ENCODE assay signal across 18 cellular contexts in the genomic region with DNA sequence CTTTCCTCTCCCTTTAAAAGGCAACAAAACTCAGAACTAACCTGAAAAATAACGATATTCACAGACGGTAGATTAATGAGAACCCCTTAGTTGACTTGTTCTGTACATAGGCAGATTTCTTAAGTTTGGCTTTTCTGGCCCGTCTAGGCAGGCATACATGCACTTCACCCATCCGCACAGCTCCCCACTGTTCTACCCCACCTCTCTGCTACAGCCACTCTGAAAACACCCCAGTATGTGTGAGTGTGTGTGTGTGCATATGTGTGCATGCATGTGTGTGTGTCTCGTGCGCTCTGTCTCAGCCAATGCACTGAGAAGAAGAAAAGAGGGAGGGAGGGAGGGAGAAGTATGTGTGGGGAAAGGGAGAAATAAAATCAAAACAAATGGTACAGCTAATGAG. TPM values are rescaled to one million over a fixed set of nuclear protein-coding genes. Genes with fewer than 3 reads are reported as not detected.
DNase-seq lines count a peak whose midpoint lies in the region; ATAC-seq, FAIRE-seq and TF ChIP-seq lines count a peak whose summit lies in the region.
"Had no signal": no experiment of that assay in that cellular context is flagged by ENCODE, and none has a peak within 500 bp of the region (broad histone marks: within the 10 kb centered on the region; RNA-seq: fewer than 3 reads in every experiment).

No MANE protein-coding gene starts in this region.

- H3K4me3 ChIP-seq in OCI-LY7 (ENCODE audit: low read depth, low read length, poor library complexity, severe bottlenecking): peak overlapping the region; percentile 77
- H3K4me3 ChIP-seq in tibial artery: no peak overlapping the region
- H3K4me3 ChIP-seq: K562, mucosa of descending colon, right lobe of liver had no signal

- peaks cover 60% of the 10 kb centered on the region for H3K4me1 ChIP-seq in OCI-LY7 (ENCODE audit: insufficient read depth, low read length, poor library complexity, severe bottlenecking)
- peaks cover 0 to 16% (median 5%) of the 10 kb centered on the region in 4 donors for H3K4me1 ChIP-seq in tibial artery

- H3K79me2 ChIP-seq in OCI-LY7 (ENCODE audit: insufficient read depth, low read depth, low read length): peaks cover 19% of the 10 kb centered on the region; the same call in 1 of the 2 replicates

- peak overlapping the region; percentile 46 for H2AFZ ChIP-seq in OCI-LY7 (ENCODE audit: low read length)

- intact Hi-C loops in OCI-LY7 (cut with micrococcal nuclease; ENCODE audit: unreplicated experiment): loop anchor here (2.0 to 5.0 kb wide), 3 partner anchors 29 to 621 kb away; no protein-coding TSS in a partner anchor
- intact Hi-C loops in tibial artery (cut with DNase I; ENCODE audit: low total_unique reads): no loop called here

- H3K36me3 ChIP-seq in OCI-LY7 (ENCODE audit: insufficient read depth, low read length) (no peaks in the 10 kb centered on the region), tibial artery (no peaks in the 10 kb centered on the region)
- H3K36me3 ChIP-seq: right lobe of liver had no signal

- FAIRE-seq in D721Med (lab: Jason Lieb, UNC): no peak
- FAIRE-seq: K562 had no signal

- no TSS peak for BruUV-seq in OCI-LY7 (replicated peaks; lab: Mats Ljungman, UMichigan)

- no peaks in the 10 kb centered on the region for H3K9me3 ChIP-seq in OCI-LY7 (ENCODE audit: low read length)
- H3K9me3 ChIP-seq in tibial artery: no peaks in the 10 kb centered on the region
- H3K9me3 ChIP-seq: mucosa of descending colon, right lobe of liver had no signal

- H3K9me2 ChIP-seq in OCI-LY7 (ENCODE audit: insufficient read depth, low read length): no peaks in the 10 kb centered on the region

- POLR2A ChIA-PET in OCI-LY7 (lab: Charles Lee): interaction anchor here (0.7 to 3.0 kb wide), 7 partner anchors 11 to 184 kb away, joined by 3 to 31 read pairs (median 5); no protein-coding TSS in a partner anchor

- CTCF ChIA-PET in OCI-LY7 (lab: Charles Lee; ENCODE audit: unreplicated experiment): no interaction called here

- peak; percentile 55 for DNase-seq in NCI-H1092 treated with DMSO at 0.1 percent for 48 hours (lab: John Stamatoyannopoulos, UW)
- no peak for DNase-seq in NCI-H1092 (lab: John Stamatoyannopoulos, UW)
- DNase-seq in OCI-LY7 (ENCODE audit: low spot score): no peak
- peak; percentile 2 for DNase-seq in middle frontal gyrus (ENCODE audit: extremely low spot score, low spot score)
- DNase-seq in tibial artery: no peak
- DNase-seq in D721Med (ENCODE audit: insufficient read length, low spot score): no peak
- DNase-seq in GOT3 (lab: John Stamatoyannopoulos, UW): no peak
- DNase-seq: activated CD8-positive, alpha-beta memory T cell treated with anti-CD3 and anti-CD28 coated beads for 24 hours; activated gamma-delta T cell; foreskin melanocyte; mucosa of descending colon; NCI-H1930; right lobe of liver; stimulated activated CD4-positive, alpha-beta T cell treated with anti-CD3 and anti-CD28 coated beads, Interleukin-4, amount 100 ng/mL, for 24 hours had no signal

- ATAC-seq in GM19455 (IDR thresholded peaks at IDR 0.05; ENCODE audit: unreplicated experiment): no peak
- ATAC-seq: K562; mucosa of descending colon; right lobe of liver; stimulated activated effector memory CD8-positive, alpha-beta T cell treated with anti-CD3 and anti-CD28 coated beads, Interleukin-12 subunit alpha, Interleukin-12 subunit beta, amount 100 ng/mL, for 72 hours had no signal

- no peaks in the 10 kb centered on the region for H4K20me1 ChIP-seq in OCI-LY7 (ENCODE audit: insufficient read depth, low read length)

- no peaks in the 10 kb centered on the region for H3K27me3 ChIP-seq in tibial artery
- H3K27me3 ChIP-seq: right lobe of liver had no signal

- H3K27ac ChIP-seq in OCI-LY7 (ENCODE audit: low read depth, low read length, poor library complexity, severe bottlenecking) (peak overlapping the region; percentile 80), tibial artery (peak overlapping the region; percentile 63 to 65)
- H3K27ac ChIP-seq: 22Rv1, right lobe of liver had no signal

- peak overlapping the region; percentile 80 for H3K4me2 ChIP-seq in OCI-LY7 (ENCODE audit: low read length)

- TF ChIP-seq CTCF in OCI-LY7 (conservative IDR thresholded peaks at IDR 0.05; ENCODE audit: low read length) (no peak), tibial artery (IDR thresholded peaks at IDR 0.05) (no peak), D721Med (IDR thresholded peaks at IDR 0.05; ENCODE audit: insufficient read depth, missing control alignments) (no peak)

RNA-seq across cellular contexts. Expression of a gene that starts 1.9 kb away (rescaled TPM):
- total RNA-seq in OCI-LY7 (2014; rRNA removed; shearing (Covaris generic)): 12.3 and 13.1 TPM in 2 replicates
- total RNA-seq in OCI-LY7 (2022): 10.6 and 14.5 TPM in 2 replicates

Comparison
In these comparisons a context has a peak if more than half of its experiments do, and no peak if none do; other contexts are left out.
1. DNase-seq: peak in NCI-H1092 treated with DMSO at 0.1 percent for 48 hours (single experiment) and middle frontal gyrus (single experiment); none in NCI-H1092 (single experiment), OCI-LY7 (single experiment), tibial artery (0 of 2), D721Med (single experiment) and GOT3 (single experiment).